Comparison of ENCODE assay signal across 17 cellular contexts in genomic region chr12:80966001-80966400, GRCh38. TPM values are rescaled to one million over a fixed set of nuclear protein-coding genes. Genes with fewer than 3 reads are reported as not detected.
"Had no signal": no experiment of that assay in that cellular context is flagged by ENCODE, and none has a peak within 500 bp of the region (broad histone marks: within the 10 kb centered on the region; RNA-seq: fewer than 3 reads in every experiment).

No MANE protein-coding gene starts in this region.

- H3K27ac Mint-ChIP-seq: dendritic cell treated with granulocyte-macrophage colony-stimulating factor and Interleukin-4, amounts not matched to agents 40 ng/mL and 50 ng/mL, for 4 days; effector memory CD8-positive, alpha-beta T cell; naive thymus-derived CD8-positive, alpha-beta T cell had no signal

- H3K4me1 Mint-ChIP-seq: naive thymus-derived CD8-positive, alpha-beta T cell had no signal

- H3K36me3 ChIP-seq: ovary, right atrium auricular region, stomach, thoracic aorta, transverse colon had no signal

- H3K4me3 ChIP-seq: mucosa of descending colon, ovary, right atrium auricular region, stomach, thoracic aorta, transverse colon had no signal

- DNase-seq: effector memory CD8-positive, alpha-beta T cell; foreskin keratinocyte; islet precursor cell; mammary epithelial cell; mucosa of descending colon; naive thymus-derived CD8-positive, alpha-beta T cell; ovary; small intestine; stimulated activated CD4-positive, alpha-beta T cell treated with anti-CD3 and anti-CD28 coated beads, Interleukin-12 subunit alpha, Interleukin-12 subunit beta, amount 100 ng/mL, for 4 hours; stimulated activated naive CD4-positive, alpha-beta T cell; stomach; substantia nigra; transverse colon had no signal

- H3K27me3 ChIP-seq: foreskin keratinocyte, ovary, right atrium auricular region, stomach, transverse colon had no signal

- ATAC-seq: effector memory CD8-positive, alpha-beta T cell; foreskin keratinocyte; left lobe of liver; mucosa of descending colon; naive thymus-derived CD8-positive, alpha-beta T cell had no signal

- H3K36me3 Mint-ChIP-seq: naive thymus-derived CD8-positive, alpha-beta T cell had no signal

- H3K27ac ChIP-seq: foreskin keratinocyte, ovary, right atrium auricular region, stomach, thoracic aorta, transverse colon had no signal

- H3K27me3 Mint-ChIP-seq: effector memory CD8-positive, alpha-beta T cell had no signal

- H3K9me3 ChIP-seq: mucosa of descending colon, ovary, right atrium auricular region, stomach, thoracic aorta, transverse colon had no signal

- H3K4me3 Mint-ChIP-seq: dendritic cell treated with granulocyte-macrophage colony-stimulating factor and Interleukin-4, amounts not matched to agents 40 ng/mL and 50 ng/mL, for 4 days; effector memory CD8-positive, alpha-beta T cell; naive thymus-derived CD8-positive, alpha-beta T cell had no signal

- H3K4me1 ChIP-seq: foreskin keratinocyte, right atrium auricular region, stomach, transverse colon had no signal

- H3K9me3 Mint-ChIP-seq: dendritic cell treated with granulocyte-macrophage colony-stimulating factor and Interleukin-4, amounts not matched to agents 40 ng/mL and 50 ng/mL, for 4 days had no signal

RNA-seq across cellular contexts. Expression of gene LIN7A, which starts 28.3 kb away (rescaled TPM):
- total RNA-seq: foreskin keratinocyte; naive thymus-derived CD8-positive, alpha-beta T cell had no signal
- polyA plus RNA-seq: foreskin keratinocyte; mammary epithelial cell; naive thymus-derived CD8-positive, alpha-beta T cell had no signal
